In the genomic region with DNA sequence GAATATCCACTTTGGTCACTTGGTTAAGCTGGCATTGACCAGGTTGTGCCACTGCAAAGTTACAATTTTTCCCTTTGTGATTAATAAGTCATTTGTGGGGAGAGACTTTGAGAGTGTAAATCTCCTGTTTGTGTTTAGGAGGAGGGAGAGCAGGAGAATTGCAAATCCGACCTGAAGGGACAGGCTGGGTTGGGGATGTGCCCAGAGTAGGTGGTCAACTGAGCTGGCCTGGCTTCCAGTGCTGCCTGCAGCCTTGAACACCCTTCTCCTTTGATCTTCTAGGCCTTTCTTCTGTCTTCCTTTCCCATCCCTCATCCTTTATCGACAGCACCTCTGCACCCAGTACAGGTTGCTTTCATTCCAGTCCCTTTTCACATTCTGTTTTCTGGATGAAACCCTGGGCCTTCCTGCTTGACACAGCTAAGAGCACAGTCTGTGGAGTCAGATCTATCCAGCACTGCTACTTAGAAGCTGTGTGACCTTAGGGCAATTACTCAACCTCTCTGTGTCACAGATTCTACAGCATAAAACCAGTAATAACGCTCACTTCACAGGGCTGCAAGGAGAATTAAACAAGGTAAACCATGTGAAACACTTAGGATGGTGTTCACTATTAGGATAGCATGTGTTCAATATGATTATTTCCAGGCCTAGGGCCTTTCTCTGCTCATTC, we compare ENCODE assay signal across 8 cellular contexts. TPM values are rescaled to one million over a fixed set of nuclear protein-coding genes. Genes with fewer than 3 reads are reported as not detected.
A peak's percentile ranks its signal among the peaks of the same experiment; 100 is the strongest.
DNase-seq lines count a peak whose midpoint lies in the region; ATAC-seq, FAIRE-seq and TF ChIP-seq lines count a peak whose summit lies in the region.

No MANE protein-coding gene starts in this region.

- H3K4me3 Mint-ChIP-seq in CD4-positive, alpha-beta T cell: peak overlapping the region; percentile 90
- peak overlapping the region; percentile 82 for H3K4me3 Mint-ChIP-seq in astrocyte (ENCODE audit: unreplicated experiment)
- H3K4me3 Mint-ChIP-seq in naive thymus-derived CD8-positive, alpha-beta T cell: peak overlapping the region; percentile 69 to 89 (median 80)

- POLR2A ChIA-PET in CD4-positive, alpha-beta T cell (lab: Charles Lee): interaction anchor here (0.6 kb wide), 1 partner anchor 69 kb away, joined by 3 read pairs; no protein-coding TSS in a partner anchor
- POLR2A ChIA-PET in naive thymus-derived CD8-positive, alpha-beta T cell (lab: Charles Lee): interaction anchor here (1.2 kb wide), 1 partner anchor 70 kb away, joined by 3 read pairs; a partner anchor contains a TSS

- peak overlapping the region; percentile 82 for H3K4me3 ChIP-seq in HUES48 (ENCODE audit: low read depth, low read length)
- no peak overlapping the region for H3K4me3 ChIP-seq in astrocyte (ENCODE audit: insufficient read depth, low read depth, low read length)

- FAIRE-seq in astrocyte (lab: Jason Lieb, UNC): no peak

- H3K36me3 ChIP-seq in HUES48 (ENCODE audit: control insufficient read depth, insufficient read depth, low read length) (peaks cover 26% of the 10 kb centered on the region), astrocyte (ENCODE audit: insufficient read depth, low read length) (peaks cover 14% of the 10 kb centered on the region)

- H3K36me3 Mint-ChIP-seq in CD4-positive, alpha-beta T cell (ENCODE audit: low read depth): peaks cover 37% of the 10 kb centered on the region
- no peaks in the 10 kb centered on the region for H3K36me3 Mint-ChIP-seq in astrocyte (ENCODE audit: low read depth, unreplicated experiment)
- peaks cover 0 to 26% (median 3%) of the 10 kb centered on the region in 3 donors for H3K36me3 Mint-ChIP-seq in naive thymus-derived CD8-positive, alpha-beta T cell

- ATAC-seq in CD4-positive, alpha-beta T cell (ENCODE audit: poor library complexity): no peak
- no peak for ATAC-seq in naive thymus-derived CD8-positive, alpha-beta T cell
- ATAC-seq in HG03520 (IDR thresholded peaks at IDR 0.05; ENCODE audit: unreplicated experiment): no peak

- peak overlapping the region; percentile 82 for H3K27ac Mint-ChIP-seq in CD4-positive, alpha-beta T cell
- H3K27ac Mint-ChIP-seq in astrocyte (ENCODE audit: unreplicated experiment): no peak overlapping the region
- H3K27ac Mint-ChIP-seq in naive thymus-derived CD8-positive, alpha-beta T cell: peak overlapping the region in 8 of 10 donors; percentile 17 to 86 (median 72)

- peaks cover 33% of the 10 kb centered on the region for H4K20me1 ChIP-seq in astrocyte (ENCODE audit: insufficient read depth, low read length)

- no peak overlapping the region for H3K27ac ChIP-seq in CD4-positive, alpha-beta T cell (ENCODE audit: low read depth, low read length)
- H3K27ac ChIP-seq in HUES48 (ENCODE audit: low read depth, low read length): no peak overlapping the region
- H3K27ac ChIP-seq in astrocyte (ENCODE audit: low read depth, low read length): no peak overlapping the region

- no peaks in the 10 kb centered on the region for H3K9me3 Mint-ChIP-seq in CD4-positive, alpha-beta T cell
- no peaks in the 10 kb centered on the region for H3K9me3 Mint-ChIP-seq in astrocyte (ENCODE audit: unreplicated experiment)
- H3K9me3 Mint-ChIP-seq in naive thymus-derived CD8-positive, alpha-beta T cell: no peaks in the 10 kb centered on the region

- peaks cover 9% of the 10 kb centered on the region for H3K4me1 ChIP-seq in HUES48 (ENCODE audit: control insufficient read depth, insufficient read depth, low read length)
- peaks cover 4% of the 10 kb centered on the region for H3K4me1 ChIP-seq in astrocyte (ENCODE audit: insufficient read depth, low read length)

- intact Hi-C loops in CD4-positive, alpha-beta T cell (cut with DNase I, micrococcal nuclease): loop anchor here (2.0 to 10.0 kb wide), 10 partner anchors 38 to 1747 kb away; a partner anchor contains a TSS

- H3K9ac ChIP-seq in HUES48 (ENCODE audit: low read depth, low read length) (no peak overlapping the region), astrocyte (ENCODE audit: low read length) (no peak overlapping the region)

- TF ChIP-seq CTCF in CD4-positive, alpha-beta T cell (IDR thresholded peaks at IDR 0.05): no peak
- no peak for TF ChIP-seq CTCF in astrocyte (IDR thresholded peaks at IDR 0.05; ENCODE audit: insufficient read depth, low read depth, low read length)

- no peak for DNase-seq in CD4-positive, alpha-beta T cell
- DNase-seq in astrocyte (ENCODE audit: low read depth) (no peak), NCI-H69 (lab: John Stamatoyannopoulos, UW) (no peak), NOMO-1 treated with DMSO at 0.1 percent for 48 hours (lab: John Stamatoyannopoulos, UW; ENCODE audit: unreplicated experiment) (no peak), GDM1 (lab: John Stamatoyannopoulos, UW) (no peak)
- DNase-seq in naive thymus-derived CD8-positive, alpha-beta T cell: no peak

- peaks cover 34% of the 10 kb centered on the region for H3K79me2 ChIP-seq in astrocyte (ENCODE audit: insufficient read depth, low read length)

- H3K27me3 ChIP-seq in CD4-positive, alpha-beta T cell (ENCODE audit: control insufficient read depth, insufficient read depth, low read length): peaks cover 5% of the 10 kb centered on the region
- H3K27me3 ChIP-seq in HUES48 (ENCODE audit: control insufficient read depth, insufficient read depth, low read length): peaks cover 8% of the 10 kb centered on the region; the same call in 1 of the 2 replicates
- peaks cover 9% of the 10 kb centered on the region for H3K27me3 ChIP-seq in astrocyte (ENCODE audit: insufficient read depth, low read length)

- peak overlapping the region; percentile 98 for H3K4me2 ChIP-seq in astrocyte (ENCODE audit: low read length)

- CTCF ChIA-PET in CD4-positive, alpha-beta T cell (lab: Charles Lee): interaction anchor here (0.6 kb wide), 1 partner anchor 321 kb away, joined by 3 read pairs; no protein-coding TSS in a partner anchor

- no peaks in the 10 kb centered on the region for H3K9me3 ChIP-seq in CD4-positive, alpha-beta T cell (ENCODE audit: control insufficient read depth, low read length)
- H3K9me3 ChIP-seq in HUES48 (ENCODE audit: control insufficient read depth, insufficient read depth, low read length): no peaks in the 10 kb centered on the region
- H3K9me3 ChIP-seq in astrocyte (ENCODE audit: insufficient read depth, low read depth, low read length): no peaks in the 10 kb centered on the region

- H2AFZ ChIP-seq in astrocyte (ENCODE audit: low read depth, low read length): peak overlapping the region; percentile 96

- peaks cover 47% of the 10 kb centered on the region for H3K4me1 Mint-ChIP-seq in CD4-positive, alpha-beta T cell (ENCODE audit: low read depth)
- peaks cover 5% of the 10 kb centered on the region for H3K4me1 Mint-ChIP-seq in astrocyte (ENCODE audit: low read depth, unreplicated experiment)
- peaks cover 16 to 37% (median 35%) of the 10 kb centered on the region in 4 donors for H3K4me1 Mint-ChIP-seq in naive thymus-derived CD8-positive, alpha-beta T cell

- peaks cover 14% of the 10 kb centered on the region for H3K27me3 Mint-ChIP-seq in CD4-positive, alpha-beta T cell
- H3K27me3 Mint-ChIP-seq in astrocyte (ENCODE audit: low read depth, unreplicated experiment): peaks cover 23% of the 10 kb centered on the region
- peaks cover 2 to 19% (median 9%) of the 10 kb centered on the region in 5 donors for H3K27me3 Mint-ChIP-seq in naive thymus-derived CD8-positive, alpha-beta T cell

RNA-seq across cellular contexts. Expression of a gene that starts 1.0 kb away (rescaled TPM):
- total RNA-seq in CD4-positive, alpha-beta T cell: 10 to 100 TPM; 49.0 to 51.0 TPM
- 87.7 and 96.2 TPM in 2 replicates for total RNA-seq in astrocyte
- 10 to 100 TPM; 62.9 to 65.8 TPM for total RNA-seq in naive thymus-derived CD8-positive, alpha-beta T cell
- 10 to 100 TPM in 2 of 3 donors, 1 to 10 TPM in 1; 3.5 to 12.5 (median 11.4) TPM for polyA plus RNA-seq in naive thymus-derived CD8-positive, alpha-beta T cell
